In the genomic region with DNA sequence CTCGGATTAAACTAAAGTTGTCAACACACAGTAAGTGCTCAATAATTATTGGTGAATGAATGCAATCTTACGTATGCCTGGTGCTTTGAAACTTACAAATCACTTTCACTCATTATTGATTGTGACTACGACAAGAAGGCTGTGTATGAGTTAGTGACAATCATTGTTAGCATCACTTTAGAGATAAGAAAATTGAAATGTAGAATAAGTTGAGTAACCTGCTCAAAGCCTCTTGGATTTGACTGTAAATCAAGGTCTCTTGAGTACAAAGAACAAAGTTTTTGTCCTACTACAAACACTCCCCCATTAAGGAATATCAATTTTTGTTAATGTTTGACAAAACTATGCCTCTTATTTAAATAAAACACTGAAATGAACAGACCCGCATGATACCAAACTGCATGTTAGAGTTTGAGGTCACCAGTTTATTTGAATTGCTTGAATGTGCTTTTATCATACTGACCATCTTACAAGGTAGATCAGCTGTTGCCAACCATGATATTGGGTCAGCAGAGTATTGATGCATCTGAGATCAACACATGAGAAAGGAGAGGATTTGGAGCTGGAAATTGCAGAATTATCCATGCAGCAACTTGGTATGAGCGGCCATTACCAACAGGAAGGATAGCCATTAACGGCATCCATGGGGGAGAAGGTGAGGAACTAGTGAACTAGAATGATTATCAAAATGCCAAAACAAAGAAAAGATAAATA, we compare ENCODE assay signal across 1 cellular context.
TF ChIP-seq lines count a peak whose summit lies in the region.

No MANE protein-coding gene starts in this region.

TF ChIP-seq in liver, 16 proteins besides CTCF, POLR2A, EP300 and RAD21 (continued from another document):
- no peak for TF ChIP-seq REST (IDR thresholded peaks at IDR 0.05)
- TF ChIP-seq HNF4G (IDR thresholded peaks at IDR 0.05) = peak; percentile 56
- TF ChIP-seq SP1 (IDR thresholded peaks at IDR 0.05) = peak; percentile 77
- TF ChIP-seq MAX (IDR thresholded peaks at IDR 0.05) = peak; percentile 83
- TF ChIP-seq YY1 (IDR thresholded peaks at IDR 0.05) = peak; percentile 94
- peak in 1 of 2 donors; percentile 41 for TF ChIP-seq GABPA (IDR thresholded peaks at IDR 0.05 in 1 of 2, conservative IDR thresholded peaks at IDR 0.05 in 1 of 2)
- TF ChIP-seq JUND (IDR thresholded peaks at IDR 0.05) = peak; percentile 49 to 86
- no peak for TF ChIP-seq TAF1 (conservative IDR thresholded peaks at IDR 0.05)
- peak; percentile 84 to 91 for TF ChIP-seq RXRA (IDR thresholded peaks at IDR 0.05)
- peak; percentile 46 for TF ChIP-seq FOXA1 (IDR thresholded peaks at IDR 0.05)
- peak; percentile 83 to 91 for TF ChIP-seq HNF4A (conservative IDR thresholded peaks at IDR 0.05)
- TF ChIP-seq, protein P1, sequence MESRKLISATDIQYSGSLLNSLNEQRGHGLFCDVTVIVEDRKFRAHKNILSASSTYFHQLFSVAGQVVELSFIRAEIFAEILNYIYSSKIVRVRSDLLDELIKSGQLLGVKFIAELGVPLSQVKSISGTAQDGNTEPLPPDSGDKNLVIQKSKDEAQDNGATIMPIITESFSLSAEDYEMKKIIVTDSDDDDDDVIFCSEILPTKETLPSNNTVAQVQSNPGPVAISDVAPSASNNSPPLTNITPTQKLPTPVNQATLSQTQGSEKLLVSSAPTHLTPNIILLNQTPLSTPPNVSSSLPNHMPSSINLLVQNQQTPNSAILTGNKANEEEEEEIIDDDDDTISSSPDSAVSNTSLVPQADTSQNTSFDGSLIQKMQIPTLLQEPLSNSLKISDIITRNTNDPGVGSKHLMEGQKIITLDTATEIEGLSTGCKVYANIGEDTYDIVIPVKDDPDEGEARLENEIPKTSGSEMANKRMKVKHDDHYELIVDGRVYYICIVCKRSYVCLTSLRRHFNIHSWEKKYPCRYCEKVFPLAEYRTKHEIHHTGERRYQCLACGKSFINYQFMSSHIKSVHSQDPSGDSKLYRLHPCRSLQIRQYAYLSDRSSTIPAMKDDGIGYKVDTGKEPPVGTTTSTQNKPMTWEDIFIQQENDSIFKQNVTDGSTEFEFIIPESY (IDR thresholded peaks at IDR 0.05) = peak; percentile 87
TF ChIP-seq in liver: peak in this region for 13.
